In genomic region chr19:18593367-18594095, GRCh38 we compare ENCODE assay signal across 8 cellular contexts. TPM values are rescaled to one million over a fixed set of nuclear protein-coding genes. Genes with fewer than 3 reads are reported as not detected.
DNase-seq lines count a peak whose midpoint lies in the region; ATAC-seq, FAIRE-seq and TF ChIP-seq lines count a peak whose summit lies in the region.

No MANE protein-coding gene starts in this region.

- peak overlapping the region; percentile 40 for H2BK5ac ChIP-seq in mesendoderm (ENCODE audit: low read length)

- no peak overlapping the region for H4K5ac ChIP-seq in mesendoderm (ENCODE audit: low read length)

- H3K27me3 Mint-ChIP-seq in astrocyte (ENCODE audit: low read depth, unreplicated experiment) = peaks cover 14% of the 10 kb centered on the region

- no peak overlapping the region for H3K4ac ChIP-seq in mesendoderm (ENCODE audit: low read depth, low read length)

- H2BK120ac ChIP-seq in mesendoderm (ENCODE audit: low read depth, low read length) = no peak overlapping the region

- H3K23ac ChIP-seq in mesendoderm (ENCODE audit: low read length) = no peak overlapping the region

- H3K9me3 ChIP-seq in GM23248 (ENCODE audit: low read depth) (no peaks in the 10 kb centered on the region), astrocyte (ENCODE audit: insufficient read depth, low read depth, low read length) (no peaks in the 10 kb centered on the region)

- H2AFZ ChIP-seq in GM23248 (no peak overlapping the region), astrocyte (ENCODE audit: low read depth, low read length) (no peak overlapping the region)

- H3K9me2 ChIP-seq in GM23248 (ENCODE audit: insufficient read depth) = no peaks in the 10 kb centered on the region

- in situ Hi-C loops in GM23248 (cut with MboI) = loop anchor here (25.0 kb wide), 1 partner anchor 131 kb away; no protein-coding TSS in a partner anchor

- peak overlapping the region; percentile 37; the same call in 1 of the 2 replicates for H3K4me3 ChIP-seq in AG10803 (ENCODE audit: low read length)
- H3K4me3 ChIP-seq in GM23248 = peak overlapping the region; percentile 72; the same call in 1 of the 2 replicates
- no peak overlapping the region for H3K4me3 ChIP-seq in astrocyte (ENCODE audit: insufficient read depth, low read depth, low read length)
- H3K4me3 ChIP-seq in mesendoderm (ENCODE audit: low read length) = no peak overlapping the region

- no peak overlapping the region for H3K4me2 ChIP-seq in GM23248 (ENCODE audit: unreplicated experiment)
- H3K4me2 ChIP-seq in astrocyte (ENCODE audit: low read length) = peak overlapping the region; percentile 86
- H3K4me2 ChIP-seq in mesendoderm (ENCODE audit: low read length) = peak overlapping the region; percentile 74

- H2AK5ac ChIP-seq in mesendoderm (ENCODE audit: low read length) = peak overlapping the region; percentile 85

- H4K20me1 ChIP-seq in GM23248 (ENCODE audit: insufficient read depth) (no peaks in the 10 kb centered on the region), astrocyte (ENCODE audit: insufficient read depth, low read length) (peaks cover 30% of the 10 kb centered on the region)

- peaks cover 9% of the 10 kb centered on the region for H3K4me1 Mint-ChIP-seq in astrocyte (ENCODE audit: low read depth, unreplicated experiment)

- H3K79me2 ChIP-seq in GM23248 (ENCODE audit: insufficient read depth) = no peaks in the 10 kb centered on the region
- no peaks in the 10 kb centered on the region for H3K79me2 ChIP-seq in astrocyte (ENCODE audit: insufficient read depth, low read length)
- H3K79me2 ChIP-seq in mesendoderm (ENCODE audit: control insufficient read depth, insufficient read depth, low read length) = no peaks in the 10 kb centered on the region

- peaks cover 2% of the 10 kb centered on the region for H3K79me1 ChIP-seq in mesendoderm (ENCODE audit: low read length)

- H3K36me3 Mint-ChIP-seq in astrocyte (ENCODE audit: low read depth, unreplicated experiment) = no peaks in the 10 kb centered on the region

- no peak for FAIRE-seq in astrocyte (lab: Jason Lieb, UNC)

- no peak for TF ChIP-seq CTCF in AG10803 (conservative IDR thresholded peaks at IDR 0.05; ENCODE audit: low read length)
- no peak for TF ChIP-seq CTCF in astrocyte (IDR thresholded peaks at IDR 0.05; ENCODE audit: insufficient read depth, low read depth, low read length)

- H3K36me3 ChIP-seq in GM23248 (ENCODE audit: low read depth) = no peaks in the 10 kb centered on the region
- no peaks in the 10 kb centered on the region for H3K36me3 ChIP-seq in astrocyte (ENCODE audit: insufficient read depth, low read length)
- peaks cover 3% of the 10 kb centered on the region for H3K36me3 ChIP-seq in mesendoderm (ENCODE audit: control insufficient read depth, insufficient read depth, low read length)

- ATAC-seq in HG03520 (IDR thresholded peaks at IDR 0.05; ENCODE audit: unreplicated experiment) = no peak
- no peak for ATAC-seq in GM21825 (IDR thresholded peaks at IDR 0.05; ENCODE audit: unreplicated experiment)

- H3K9ac ChIP-seq in GM23248 (no peak overlapping the region), astrocyte (ENCODE audit: low read length) (no peak overlapping the region), mesendoderm (ENCODE audit: low read length) (peak overlapping the region; percentile 89)

- no peak overlapping the region for H4K8ac ChIP-seq in mesendoderm (ENCODE audit: low read depth, low read length)

- H3K27me3 ChIP-seq in GM23248 (replicated peaks; ENCODE audit: insufficient read depth) (no peaks in the 10 kb centered on the region), astrocyte (ENCODE audit: insufficient read depth, low read length) (no peaks in the 10 kb centered on the region), mesendoderm (ENCODE audit: insufficient read depth, low read length, poor library complexity) (no peaks in the 10 kb centered on the region)

- no peak overlapping the region for H3K27ac Mint-ChIP-seq in astrocyte (ENCODE audit: unreplicated experiment)

- H3F3A ChIP-seq in GM23248 (ENCODE audit: insufficient read depth) = peaks cover 13% of the 10 kb centered on the region

- H3K18ac ChIP-seq in mesendoderm (ENCODE audit: low read length) = peak overlapping the region; percentile 83

- WGBS in GM23248 (ENCODE audit: low coverage in 1 of 2, low lambda C conversion rate in 2 of 2, missing lambda C conversion rate in 2 of 2), 2 experiments = 36 to 41% methylated on average over 20 to 25 of the region's 25 CpGs
- no CpG with 5 or more reads among the region's 25 CpGs for WGBS in mesendoderm (ENCODE audit: extremely low coverage, insufficient coverage, low lambda C conversion rate)

- DNase-seq in AG10803 (ENCODE audit: low read depth) (no peak), GM23248 (peak; percentile 46), astrocyte (ENCODE audit: low read depth) (no peak), mesendoderm (peak; percentile 81), NCI-H2081 treated with DMSO at 0.1 percent for 48 hours (lab: John Stamatoyannopoulos, UW) (no peak), ureter (ENCODE audit: low spot score) (no peak)

- H3K4me1 ChIP-seq in GM23248 (ENCODE audit: insufficient read depth) (peaks cover 5% of the 10 kb centered on the region; the same call in 1 of the 2 replicates), astrocyte (ENCODE audit: insufficient read depth, low read length) (peaks cover 19% of the 10 kb centered on the region), mesendoderm (ENCODE audit: control insufficient read depth, low read depth, low read length) (peaks cover 16% of the 10 kb centered on the region)

- no peak overlapping the region for H2BK15ac ChIP-seq in mesendoderm (replicated peaks; ENCODE audit: low read depth)

- peak overlapping the region; percentile 72 for H3K4me3 Mint-ChIP-seq in astrocyte (ENCODE audit: unreplicated experiment)

- H3K9me3 Mint-ChIP-seq in astrocyte (ENCODE audit: unreplicated experiment) = no peaks in the 10 kb centered on the region

- peak overlapping the region; percentile 97 for H3K56ac ChIP-seq in mesendoderm (ENCODE audit: low read length)

- H3K27ac ChIP-seq in GM23248 (no peak overlapping the region), astrocyte (ENCODE audit: low read depth, low read length) (no peak overlapping the region), mesendoderm (ENCODE audit: low read depth, low read length) (peak overlapping the region; percentile 55)

RNA-seq across cellular contexts. Expression of gene REX1BD, which starts 4.9 kb away (rescaled TPM):
- 79.9 and 133 TPM in 2 replicates for total RNA-seq in GM23248 (2014; rRNA removed; shearing (Covaris generic))
- 103 and 105 TPM in 2 replicates for polyA plus RNA-seq in GM23248 (2016; fragmentation: Nextera tagmentation; extraction: Ambion mirVana)
- 47.4 and 54.6 TPM in 2 replicates for total RNA-seq in astrocyte
- 86.9 TPM for polyA plus RNA-seq in mesendoderm (2013, experiment 1 of 2)
- 82.8 TPM for polyA plus RNA-seq in mesendoderm (2013, experiment 2 of 2)
- 62.1 TPM for total RNA-seq in ureter

RNA-seq across cellular contexts. Expression of gene CRLF1, which starts 13.1 kb away (rescaled TPM):
- total RNA-seq in GM23248 (2014; rRNA removed; shearing (Covaris generic)) = 40.0 and 59.2 TPM in 2 replicates
- 8.6 and 9.9 TPM in 2 replicates for polyA plus RNA-seq in GM23248 (2016; fragmentation: Nextera tagmentation; extraction: Ambion mirVana)
- 18.5 and 53.1 TPM in 2 replicates for total RNA-seq in astrocyte
- polyA plus RNA-seq in mesendoderm (2013, experiment 1 of 2) = 17.2 TPM
- polyA plus RNA-seq in mesendoderm (2013, experiment 2 of 2) = 16.7 TPM
- 7.8 TPM for total RNA-seq in ureter

RNA-seq across cellular contexts. Expression of gene TMEM59L, which starts 19.1 kb away (rescaled TPM):
- total RNA-seq in GM23248 (2014; rRNA removed; shearing (Covaris generic)) = 0.13 and 0.97 TPM in 2 replicates
- 2.1 and 3.4 TPM in 2 replicates for polyA plus RNA-seq in GM23248 (2016; fragmentation: Nextera tagmentation; extraction: Ambion mirVana)
- total RNA-seq in astrocyte (5.6 and 8.8 TPM in 2 replicates), ureter (1.3 TPM)
- polyA plus RNA-seq in mesendoderm (2013, experiment 1 of 2) = 3.9 TPM
- 3.6 TPM for polyA plus RNA-seq in mesendoderm (2013, experiment 2 of 2)

RNA-seq across cellular contexts. Expression of gene UBA52, which starts 21.9 kb away (rescaled TPM):
- 647 and 755 TPM in 2 replicates for total RNA-seq in GM23248 (2014; rRNA removed; shearing (Covaris generic))
- 708 and 711 TPM in 2 replicates for polyA plus RNA-seq in GM23248 (2016; fragmentation: Nextera tagmentation; extraction: Ambion mirVana)
- total RNA-seq in astrocyte = 1,213 and 1,287 TPM in 2 replicates
- polyA plus RNA-seq in mesendoderm (2013, experiment 1 of 2) = 1,632 TPM
- 1,662 TPM for polyA plus RNA-seq in mesendoderm (2013, experiment 2 of 2)
- 1,235 TPM for total RNA-seq in ureter

RNA-seq across cellular contexts. Expression of gene KXD1, which starts 35.9 kb away (rescaled TPM):
- total RNA-seq in GM23248 (2014; rRNA removed; shearing (Covaris generic)) = 91.2 and 110 TPM in 2 replicates
- 129 and 135 TPM in 2 replicates for polyA plus RNA-seq in GM23248 (2016; fragmentation: Nextera tagmentation; extraction: Ambion mirVana)
- total RNA-seq in astrocyte (73.4 and 80.2 TPM in 2 replicates), ureter (79.5 TPM)
- 119 TPM for polyA plus RNA-seq in mesendoderm (2013, experiment 1 of 2)
- polyA plus RNA-seq in mesendoderm (2013, experiment 2 of 2) = 123 TPM

Comparison
In these comparisons a context has a peak if more than half of its experiments do, and no peak if none do; other contexts are left out.
1. DNase-seq: peak in GM23248 (single experiment) and mesendoderm (single experiment); none in AG10803 (single experiment), astrocyte (single experiment), NCI-H2081 treated with DMSO at 0.1 percent for 48 hours (single experiment) and ureter (single experiment).
2. H3K4me3 ChIP-seq: peak in AG10803 (single experiment) and GM23248 (single experiment); none in astrocyte (single experiment) and mesendoderm (single experiment).